21 cellular contexts compared by ENCODE assay signal in the genomic region with DNA sequence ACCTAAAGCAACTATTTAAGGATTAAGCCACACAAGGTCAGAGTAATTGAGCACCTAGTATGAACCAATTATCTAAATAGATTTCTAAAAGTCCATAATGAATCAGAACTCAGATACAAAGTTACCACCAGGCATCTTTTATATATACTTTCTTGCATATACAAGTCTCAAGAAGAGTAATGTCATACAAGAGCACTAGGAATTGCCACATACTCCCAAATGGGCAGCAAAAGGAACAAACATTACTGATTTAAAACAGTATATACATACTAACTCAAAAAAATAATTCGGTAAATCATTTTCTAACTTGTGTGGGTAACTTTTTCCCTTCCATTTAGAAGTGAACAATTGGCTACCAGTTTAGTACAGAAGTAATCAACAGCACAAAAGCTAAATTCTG. TPM values are rescaled to one million over a fixed set of nuclear protein-coding genes. Genes with fewer than 3 reads are reported as not detected.
DNase-seq lines count a peak whose midpoint lies in the region; ATAC-seq and TF ChIP-seq lines count a peak whose summit lies in the region.
"Had no signal": no experiment of that assay in that cellular context is flagged by ENCODE, and none has a peak within 500 bp of the region (broad histone marks: within the 10 kb centered on the region; RNA-seq: fewer than 3 reads in every experiment).

No MANE protein-coding gene starts in this region.

- peak overlapping the region in 2 of 3 donors; percentile 1 to 13 for H3K27ac Mint-ChIP-seq in CD4-positive, CD25-positive, alpha-beta regulatory T cell
- H3K27ac Mint-ChIP-seq in CD8-positive, alpha-beta T cell, result peak overlapping the region; percentile 49
- H3K27ac Mint-ChIP-seq in activated naive CD8-positive, alpha-beta T cell, result peak overlapping the region; percentile 11
- H3K27ac Mint-ChIP-seq in naive thymus-derived CD4-positive, alpha-beta T cell, result peak overlapping the region in 8 of 9 donors; percentile 5 to 69 (median 14)
- H3K27ac Mint-ChIP-seq: activated CD8-positive, alpha-beta memory T cell treated with anti-CD3 and anti-CD28 coated beads, Interleukin-2, amount 10 ng/mL, durations not matched to agents 7 days and 5 days; stimulated activated memory B cell treated with anti-CD40 and anti-IgM and Interleukin-4, amounts not matched to agents 10 μg/mL and 1 μg/mL and 100 μg/mL, for 72 hours had no signal

- no peaks in the 10 kb centered on the region for H3K4me1 ChIP-seq in CD4-positive, CD25-positive, alpha-beta regulatory T cell (ENCODE audit: control insufficient read depth, insufficient read depth, low read length, poor library complexity, severe bottlenecking)
- no peaks in the 10 kb centered on the region for H3K4me1 ChIP-seq in CD8-positive, alpha-beta T cell (ENCODE audit: insufficient read depth, low read length)
- H3K4me1 ChIP-seq in naive thymus-derived CD4-positive, alpha-beta T cell (ENCODE audit: control insufficient read depth in 2 of 2, insufficient read depth in 2 of 2, low read length in 2 of 2), result no peaks in the 10 kb centered on the region

- no peak overlapping the region for H3K27ac ChIP-seq in CD4-positive, CD25-positive, alpha-beta regulatory T cell (ENCODE audit: insufficient read depth, low read length, poor library complexity, severe bottlenecking)
- no peak overlapping the region for H3K27ac ChIP-seq in CD8-positive, alpha-beta T cell (ENCODE audit: low read depth, low read length)
- H3K27ac ChIP-seq in naive thymus-derived CD4-positive, alpha-beta T cell (ENCODE audit: low read depth, low read length), result no peak overlapping the region
- H3K27ac ChIP-seq: neutrophil, RWPE1, thoracic aorta had no signal

- peaks cover 20% of the 10 kb centered on the region for H3K36me3 Mint-ChIP-seq in CD4-positive, CD25-positive, alpha-beta regulatory T cell
- peaks cover 32% of the 10 kb centered on the region for H3K36me3 Mint-ChIP-seq in CD8-positive, alpha-beta T cell
- peaks cover 8% of the 10 kb centered on the region for H3K36me3 Mint-ChIP-seq in activated naive CD8-positive, alpha-beta T cell
- peaks cover 0 to 29% (median 17%) of the 10 kb centered on the region in 5 donors for H3K36me3 Mint-ChIP-seq in naive thymus-derived CD4-positive, alpha-beta T cell

- no peaks in the 10 kb centered on the region for H3K27me3 Mint-ChIP-seq in CD4-positive, CD25-positive, alpha-beta regulatory T cell
- no peaks in the 10 kb centered on the region for H3K27me3 Mint-ChIP-seq in CD8-positive, alpha-beta T cell (ENCODE audit: low read depth)
- H3K27me3 Mint-ChIP-seq in activated naive CD8-positive, alpha-beta T cell, result no peaks in the 10 kb centered on the region
- no peaks in the 10 kb centered on the region for H3K27me3 Mint-ChIP-seq in naive thymus-derived CD4-positive, alpha-beta T cell
- H3K27me3 Mint-ChIP-seq: activated CD8-positive, alpha-beta memory T cell treated with anti-CD3 and anti-CD28 coated beads, Interleukin-2, amount 10 ng/mL, durations not matched to agents 7 days and 5 days; stimulated activated memory B cell treated with anti-CD40 and anti-IgM and Interleukin-4, amounts not matched to agents 10 μg/mL and 1 μg/mL and 100 μg/mL, for 72 hours had no signal

- no peak overlapping the region for H3K4me3 Mint-ChIP-seq in CD4-positive, CD25-positive, alpha-beta regulatory T cell
- H3K4me3 Mint-ChIP-seq in CD8-positive, alpha-beta T cell, result no peak overlapping the region
- H3K4me3 Mint-ChIP-seq in activated naive CD8-positive, alpha-beta T cell, result no peak overlapping the region
- H3K4me3 Mint-ChIP-seq in naive thymus-derived CD4-positive, alpha-beta T cell, result no peak overlapping the region
- H3K4me3 Mint-ChIP-seq: activated CD8-positive, alpha-beta memory T cell treated with anti-CD3 and anti-CD28 coated beads, Interleukin-2, amount 10 ng/mL, durations not matched to agents 7 days and 5 days; stimulated activated memory B cell treated with anti-CD40 and anti-IgM and Interleukin-4, amounts not matched to agents 10 μg/mL and 1 μg/mL and 100 μg/mL, for 72 hours had no signal

- no peak for ATAC-seq in CD4-positive, CD25-positive, alpha-beta regulatory T cell (ENCODE audit: low read depth in 2 of 2)
- no peak for ATAC-seq in CD8-positive, alpha-beta T cell
- no peak for ATAC-seq in naive thymus-derived CD4-positive, alpha-beta T cell
- no peak for ATAC-seq in GM21528 (IDR thresholded peaks at IDR 0.05; ENCODE audit: low FRiP score, unreplicated experiment)
- ATAC-seq: stimulated activated memory B cell treated with anti-CD40 and anti-IgM and Interleukin-4, amounts not matched to agents 10 μg/mL and 1 μg/mL and 100 μg/mL, for 72 hours had no signal

- no peaks in the 10 kb centered on the region for H3K9me3 ChIP-seq in CD4-positive, CD25-positive, alpha-beta regulatory T cell (ENCODE audit: control insufficient read depth in 2 of 2, low read length in 2 of 2)
- no peaks in the 10 kb centered on the region for H3K9me3 ChIP-seq in CD8-positive, alpha-beta T cell (ENCODE audit: low read length)
- H3K9me3 ChIP-seq in naive thymus-derived CD4-positive, alpha-beta T cell (ENCODE audit: control insufficient read depth in 2 of 3, low read length in 3 of 3), result no peaks in the 10 kb centered on the region
- H3K9me3 ChIP-seq: neutrophil, SK-N-SH, thoracic aorta had no signal

- H3K4me1 Mint-ChIP-seq in CD4-positive, CD25-positive, alpha-beta regulatory T cell, result peaks cover 14 to 23% (median 20%) of the 10 kb centered on the region in 4 donors
- H3K4me1 Mint-ChIP-seq in CD8-positive, alpha-beta T cell (ENCODE audit: low read depth), result peaks cover 17% of the 10 kb centered on the region
- peaks cover 21% of the 10 kb centered on the region for H3K4me1 Mint-ChIP-seq in activated naive CD8-positive, alpha-beta T cell (ENCODE audit: low read depth)
- peaks cover 0 to 30% (median 15%) of the 10 kb centered on the region in 7 donors for H3K4me1 Mint-ChIP-seq in naive thymus-derived CD4-positive, alpha-beta T cell
- H3K4me1 Mint-ChIP-seq: stimulated activated memory B cell treated with anti-CD40 and anti-IgM and Interleukin-4, amounts not matched to agents 10 μg/mL and 1 μg/mL and 100 μg/mL, for 72 hours had no signal

- H3K4me3 ChIP-seq in CD4-positive, CD25-positive, alpha-beta regulatory T cell (ENCODE audit: low read depth, low read length), result no peak overlapping the region
- H3K4me3 ChIP-seq in CD8-positive, alpha-beta T cell (ENCODE audit: low read depth, low read length), result no peak overlapping the region
- H3K4me3 ChIP-seq in naive thymus-derived CD4-positive, alpha-beta T cell (ENCODE audit: low read length), result no peak overlapping the region
- H3K4me3 ChIP-seq: thoracic aorta had no signal

- POLR2A ChIA-PET in CD8-positive, alpha-beta T cell (lab: Charles Lee), result no interaction called here
- POLR2A ChIA-PET in naive thymus-derived CD4-positive, alpha-beta T cell (lab: Charles Lee), result interaction anchor here (0.7 to 1.2 kb wide), 3 partner anchors 10 to 74 kb away, joined by 3 to 4 read pairs (median 3); no protein-coding TSS in a partner anchor

- intact Hi-C loops in CD8-positive, alpha-beta T cell (cut with DNase I, micrococcal nuclease), result no loop called here
- intact Hi-C loops in naive thymus-derived CD4-positive, alpha-beta T cell (cut with micrococcal nuclease), result no loop called here

- no peak for TF ChIP-seq CTCF in CD8-positive, alpha-beta T cell (IDR thresholded peaks at IDR 0.05)

- no peak for DNase-seq in CD4-positive, CD25-positive, alpha-beta regulatory T cell
- no peak for DNase-seq in CD8-positive, alpha-beta T cell
- no peak for DNase-seq in naive thymus-derived CD4-positive, alpha-beta T cell
- no peak for DNase-seq in stimulated activated CD4-positive, alpha-beta T cell treated with anti-CD3 and anti-CD28 coated beads, Interleukin-4, amount 100 ng/mL, for 4 hours
- no peak for DNase-seq in DMS53 treated with DMSO at 0.1 percent for 48 hours (lab: John Stamatoyannopoulos, UW; ENCODE audit: unreplicated experiment)
- DNase-seq: activated CD4-positive, alpha-beta T cell treated with anti-CD3 and anti-CD28 coated beads for 1 hour; activated CD8-positive, alpha-beta memory T cell treated with anti-CD3 and anti-CD28 coated beads, Interleukin-2, amount 10 ng/mL, durations not matched to agents 7 days and 5 days; activated effector memory CD4-positive, alpha-beta T cell treated with anti-CD3 and anti-CD28 coated beads, Interleukin-2, amount 50 U/mL, for 16 hours; amygdala; hippocampal formation; NCI-H187 treated with DMSO at 0.1 percent for 48 hours; NCI-H69; SK-N-SH; stimulated activated CD4-positive, alpha-beta T cell treated with anti-CD3 and anti-CD28 coated beads, Interleukin-1b, Interleukin-23, amount 100 ng/mL, for 48 hours; T1000 had no signal

- H3K36me3 ChIP-seq in CD4-positive, CD25-positive, alpha-beta regulatory T cell (ENCODE audit: control insufficient read depth, insufficient read depth, low read length), result peaks cover 31% of the 10 kb centered on the region
- H3K36me3 ChIP-seq in CD8-positive, alpha-beta T cell (ENCODE audit: insufficient read depth, low read length), result peaks cover 7% of the 10 kb centered on the region
- peaks cover 0 to 13% (median 8%) of the 10 kb centered on the region in 3 experiments for H3K36me3 ChIP-seq in naive thymus-derived CD4-positive, alpha-beta T cell (ENCODE audit: control insufficient read depth in 2 of 3, insufficient read depth in 3 of 3, low read length in 3 of 3)

- no peaks in the 10 kb centered on the region for H3K27me3 ChIP-seq in CD4-positive, CD25-positive, alpha-beta regulatory T cell (ENCODE audit: control insufficient read depth, insufficient read depth, low read length)
- H3K27me3 ChIP-seq in CD8-positive, alpha-beta T cell (ENCODE audit: insufficient read depth, low read length), result no peaks in the 10 kb centered on the region
- no peaks in the 10 kb centered on the region for H3K27me3 ChIP-seq in naive thymus-derived CD4-positive, alpha-beta T cell (ENCODE audit: control insufficient read depth in 2 of 2, insufficient read depth in 2 of 2, low read length in 2 of 2)
- H3K27me3 ChIP-seq: neutrophil had no signal

- H3K9me3 Mint-ChIP-seq in CD4-positive, CD25-positive, alpha-beta regulatory T cell, result no peaks in the 10 kb centered on the region
- no peaks in the 10 kb centered on the region for H3K9me3 Mint-ChIP-seq in CD8-positive, alpha-beta T cell
- no peaks in the 10 kb centered on the region for H3K9me3 Mint-ChIP-seq in activated naive CD8-positive, alpha-beta T cell (ENCODE audit: low read depth)
- no peaks in the 10 kb centered on the region for H3K9me3 Mint-ChIP-seq in naive thymus-derived CD4-positive, alpha-beta T cell
- H3K9me3 Mint-ChIP-seq: stimulated activated memory B cell treated with anti-CD40 and anti-IgM and Interleukin-4, amounts not matched to agents 10 μg/mL and 1 μg/mL and 100 μg/mL, for 72 hours had no signal

- CTCF ChIA-PET in CD8-positive, alpha-beta T cell (lab: Charles Lee), result no interaction called here
- CTCF ChIA-PET in naive thymus-derived CD4-positive, alpha-beta T cell (lab: Charles Lee), result interaction anchor here (0.7 kb wide), 1 partner anchor 155 kb away, joined by 3 read pairs; no protein-coding TSS in a partner anchor

RNA-seq across cellular contexts. Expression of gene SERBP1, which starts 22.1 kb away (rescaled TPM):
- total RNA-seq in CD4-positive, CD25-positive, alpha-beta regulatory T cell, result 148 TPM
- polyA plus RNA-seq in CD4-positive, CD25-positive, alpha-beta regulatory T cell, result 100 to 1,000 TPM; 131 to 139 (median 137) TPM
- total RNA-seq in CD8-positive, alpha-beta T cell, result 100 to 1,000 TPM; 136 to 143 TPM
- total RNA-seq in naive thymus-derived CD4-positive, alpha-beta T cell, result 100 to 1,000 TPM; 108 to 282 (median 151) TPM
- polyA plus RNA-seq in naive thymus-derived CD4-positive, alpha-beta T cell, result 100 to 1,000 TPM; 120 to 155 TPM
